ENCODE assay signal across 8 cellular contexts in genomic region chr19:36605101-36605838, GRCh38. TPM values are rescaled to one million over a fixed set of nuclear protein-coding genes. Genes with fewer than 3 reads are reported as not detected.
DNase-seq lines count a peak whose midpoint lies in the region; ATAC-seq and TF ChIP-seq lines count a peak whose summit lies in the region.

Gene ZNF382 (plus strand): TSS chr19:36605313. CDS start chr19:36609915, 4,602 bp downstream.

- no peaks in the 10 kb centered on the region for H3K27me3 Mint-ChIP-seq in activated naive CD8-positive, alpha-beta T cell treated with anti-CD3 and anti-CD28 coated beads for 36 hours

- H3K4me1 Mint-ChIP-seq in activated naive CD8-positive, alpha-beta T cell treated with anti-CD3 and anti-CD28 coated beads for 36 hours, result peaks cover 20% of the 10 kb centered on the region

- intact Hi-C loops in heart left ventricle (cut with DNase I), result loop anchor here in 1 of 10 donors (5.0 kb wide), 1 partner anchor 57 kb away; no protein-coding TSS in a partner anchor

- no peak for TF ChIP-seq CTCF in AG04449 (IDR thresholded peaks at IDR 0.05; ENCODE audit: insufficient read depth, low read length, missing control alignments)
- TF ChIP-seq CTCF in heart left ventricle (IDR thresholded peaks at IDR 0.05), result no peak
- no peak for TF ChIP-seq CTCF in tibial nerve (IDR thresholded peaks at IDR 0.05)

- TF ChIP-seq EP300 in tibial nerve (IDR thresholded peaks at IDR 0.05), result peak in 1 of 2 donors; percentile 66

- peaks cover 66% of the 10 kb centered on the region for H3K36me3 Mint-ChIP-seq in activated naive CD8-positive, alpha-beta T cell treated with anti-CD3 and anti-CD28 coated beads for 36 hours

- peak; percentile 46 to 66 for TF ChIP-seq POLR2A in heart left ventricle (IDR thresholded peaks at IDR 0.05)
- TF ChIP-seq POLR2A in tibial nerve (IDR thresholded peaks at IDR 0.05), result peak in 1 of 2 donors; percentile 34

- H3K4me1 ChIP-seq in heart left ventricle, result peaks cover 0 to 21% (median 9%) of the 10 kb centered on the region in 12 donors
- H3K4me1 ChIP-seq in tibial nerve, result peaks cover 0 to 20% (median 6%) of the 10 kb centered on the region in 4 donors

- H3K27ac ChIP-seq in heart left ventricle (peak within 1 kb of the TSS; percentile 14 to 95 (median 88)), tibial nerve (peak within 1 kb of the TSS; percentile 41 to 87 (median 80))

- POLR2A ChIA-PET in AG04449 (lab: Yijun Ruan, JAX), result interaction anchor here (1.1 to 1.2 kb wide), 2 partner anchors 13 to 32 kb away, joined by 3 to 6 read pairs; partner anchors contain the start of gene ZNF529

- ATAC-seq in GM19025 (IDR thresholded peaks at IDR 0.05; ENCODE audit: low read depth, unreplicated experiment) (peak; percentile 68), HG03457 (IDR thresholded peaks at IDR 0.05; ENCODE audit: unreplicated experiment) (peak; percentile 30), heart left ventricle (peak; percentile 94 to 97 (median 96))

- H3K4me3 Mint-ChIP-seq in activated naive CD8-positive, alpha-beta T cell treated with anti-CD3 and anti-CD28 coated beads for 36 hours, result peak within 1 kb of the TSS; percentile 90

- CTCF ChIA-PET in AG04449 (lab: Yijun Ruan, JAX), result no interaction called here

- 1% methylated on average over 41 to 72 of the region's 72 CpGs for WGBS in heart left ventricle, 4 donors
- 1 to 2% methylated on average over 30 to 61 of the region's 72 CpGs for WGBS in tibial nerve, 2 donors

- H3K27ac Mint-ChIP-seq in activated naive CD8-positive, alpha-beta T cell treated with anti-CD3 and anti-CD28 coated beads for 36 hours, result peak within 1 kb of the TSS; percentile 97

- peaks cover 0 to 24% (median 0%) of the 10 kb centered on the region in 12 donors for H3K9me3 ChIP-seq in heart left ventricle
- peaks cover 0 to 27% (median 0%) of the 10 kb centered on the region in 4 donors for H3K9me3 ChIP-seq in tibial nerve

- H3K27me3 ChIP-seq in heart left ventricle (no peaks in the 10 kb centered on the region), tibial nerve (no peaks in the 10 kb centered on the region)

- H3K4me3 ChIP-seq in AG04449 (ENCODE audit: low read depth, low read length), result peak within 1 kb of the TSS; percentile 85
- H3K4me3 ChIP-seq in heart left ventricle, result peak within 1 kb of the TSS; percentile 63 to 90 (median 84)
- peak within 1 kb of the TSS; percentile 39 to 80 (median 63) for H3K4me3 ChIP-seq in tibial nerve

- DNase-seq in AG04449 (ENCODE audit: low read depth, low spot score) (no peak), SKM-1 treated with dmso at 0.1 percent for 144 hours (lab: John Stamatoyannopoulos, UW; ENCODE audit: unreplicated experiment) (peak; percentile 57), heart left ventricle (peak; percentile 85 to 93 (median 89)), pons (ENCODE audit: low spot score) (peak; percentile 56), tibial nerve (ENCODE audit: low spot score in 2 of 2) (peak in 1 of 2 donors; percentile 19)
- peak; percentile 89 for DNase-seq in activated naive CD8-positive, alpha-beta T cell treated with anti-CD3 and anti-CD28 coated beads for 36 hours

- peaks cover 0 to 31% (median 20%) of the 10 kb centered on the region in 9 donors for H3K36me3 ChIP-seq in heart left ventricle
- peaks cover 0 to 33% (median 0%) of the 10 kb centered on the region in 3 donors for H3K36me3 ChIP-seq in tibial nerve

- H3K9me3 Mint-ChIP-seq in activated naive CD8-positive, alpha-beta T cell treated with anti-CD3 and anti-CD28 coated beads for 36 hours, result peaks cover 27% of the 10 kb centered on the region

RNA-seq across cellular contexts. Expression of gene ZNF382, which starts in this region (rescaled TPM):
- total RNA-seq in activated naive CD8-positive, alpha-beta T cell treated with anti-CD3 and anti-CD28 coated beads for 36 hours, result 1 to 10 TPM; 7.4 to 9.3 TPM
- 10 to 100 TPM; 12.0 to 21.2 (median 15.7) TPM for total RNA-seq in heart left ventricle
- polyA plus RNA-seq in heart left ventricle, result 1 to 10 TPM; 4.3 to 5.4 TPM
- total RNA-seq in tibial nerve, result 10 to 100 TPM in 1 of 4 donors, 1 to 10 TPM in 3; 6.9 to 10.1 (median 9.4) TPM

Comparison
In these comparisons a context has a peak if more than half of its experiments do, and no peak if none do; other contexts are left out.
1. ATAC-seq: peak in every context shown above with its lines; median percentile 96 in heart left ventricle; 68 in GM19025; 30 in HG03457.